ENCODE assay signal across 9 cellular contexts in the genomic region with DNA sequence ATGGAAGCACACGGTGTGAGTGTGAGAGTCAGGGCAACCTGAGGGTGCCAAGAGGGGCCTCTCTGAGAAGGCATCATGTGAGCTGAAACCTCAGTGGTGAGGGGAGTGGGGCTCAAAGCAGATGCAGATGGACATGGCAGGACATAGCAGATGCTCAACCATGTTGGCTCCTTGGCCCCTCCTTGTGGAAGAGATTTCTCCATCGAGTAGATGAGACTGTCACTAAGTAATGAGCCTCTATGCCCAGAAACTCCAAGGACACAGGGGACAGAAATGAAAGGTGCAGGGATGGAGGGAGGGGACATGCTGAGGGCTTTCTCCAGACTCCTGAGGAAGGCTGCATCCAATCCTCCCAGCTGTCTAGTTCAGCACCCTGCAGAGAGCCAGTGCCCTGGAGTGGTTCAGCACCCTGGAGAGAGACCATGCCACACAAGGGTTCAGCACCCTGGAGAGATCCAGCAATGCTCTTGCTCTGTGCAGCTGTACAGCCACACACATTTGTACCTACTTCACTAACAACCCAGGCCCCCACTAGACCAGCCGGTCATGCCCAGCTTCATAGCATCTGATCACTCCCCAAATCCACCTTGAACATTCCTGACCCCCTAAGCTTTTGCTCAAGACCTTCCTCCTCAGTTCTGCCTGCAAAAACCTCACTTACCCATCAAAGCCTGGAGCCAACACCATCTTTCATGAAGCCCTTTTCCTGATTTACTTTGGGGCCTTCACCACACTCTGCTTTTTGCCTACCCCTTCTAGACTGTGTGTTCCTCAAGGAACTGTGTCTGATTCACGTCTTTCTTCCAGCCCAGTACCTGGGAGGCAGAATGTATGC.
DNase-seq lines count a peak whose midpoint lies in the region; ATAC-seq and TF ChIP-seq lines count a peak whose summit lies in the region.
"Had no signal": no experiment of that assay in that cellular context is flagged by ENCODE, and none has a peak within 500 bp of the region (broad histone marks: within the 10 kb centered on the region; RNA-seq: fewer than 3 reads in every experiment).

No MANE protein-coding gene starts in this region.

- WGBS in right lobe of liver (ENCODE audit: insufficient coverage, low coverage, low lambda C conversion rate, missing lambda C conversion rate): 59% methylated on average over 3 of the region's 4 CpGs

- H3K4me3 ChIP-seq in brain microvascular endothelial cell (ENCODE audit: low read depth, low read length) (no peak overlapping the region), right lobe of liver (no peak overlapping the region)
- H3K4me3 ChIP-seq: BLaER1 had no signal

- no peaks in the 10 kb centered on the region for H3K9me3 ChIP-seq in right lobe of liver
- H3K9me3 ChIP-seq: BLaER1 had no signal

- H3K36me3 ChIP-seq in brain microvascular endothelial cell (replicated peaks): no peaks in the 10 kb centered on the region
- no peaks in the 10 kb centered on the region for H3K36me3 ChIP-seq in right lobe of liver
- H3K36me3 ChIP-seq: BLaER1 had no signal

- peak; percentile 8 for DNase-seq in NK-92 treated with Interleukin-12 subunit alpha and Interleukin-12 subunit beta, amount 100 ng/mL, for 24 hours (lab: John Stamatoyannopoulos, UW)
- no peak for DNase-seq in NK-92 (lab: John Stamatoyannopoulos, UW; ENCODE audit: unreplicated experiment)
- peak; percentile 13 for DNase-seq in OCI-M2 (lab: John Stamatoyannopoulos, UW; ENCODE audit: unreplicated experiment)
- peak; percentile 64 for DNase-seq in brain microvascular endothelial cell
- peak in 2 of 3 donors; percentile 46 to 63 for DNase-seq in right lobe of liver
- peak in 33 of 49 donors; percentile 5 to 62 (median 36) for DNase-seq in substantia nigra (lab: John Stamatoyannopoulos, UW)
- no peak for DNase-seq in NCI-H1436 treated with DMSO at 0.1 percent for 48 hours (lab: John Stamatoyannopoulos, UW)

- peak; percentile 72 to 95 (median 92) for ATAC-seq in right lobe of liver
- ATAC-seq in GM21390 (IDR thresholded peaks at IDR 0.05; ENCODE audit: unreplicated experiment): no peak

- no peak overlapping the region for H3K27ac ChIP-seq in brain microvascular endothelial cell
- H3K27ac ChIP-seq in right lobe of liver: no peak overlapping the region
- no peak overlapping the region for H3K27ac ChIP-seq in substantia nigra (ENCODE audit: low read depth, low read length, poor library complexity, severe bottlenecking)
- H3K27ac ChIP-seq: BLaER1 had no signal

- no peak for TF ChIP-seq POLR2A in right lobe of liver (IDR thresholded peaks at IDR 0.05)

- H3K4me1 ChIP-seq in right lobe of liver: no peaks in the 10 kb centered on the region
- H3K4me1 ChIP-seq: BLaER1 had no signal

- no peak for TF ChIP-seq CTCF in brain microvascular endothelial cell (IDR thresholded peaks at IDR 0.05; ENCODE audit: low read depth, low read length, missing control alignments)
- TF ChIP-seq CTCF in right lobe of liver (IDR thresholded peaks at IDR 0.05): no peak

- H3K27me3 ChIP-seq in brain microvascular endothelial cell (replicated peaks) (no peaks in the 10 kb centered on the region), right lobe of liver (no peaks in the 10 kb centered on the region)

- in situ Hi-C loops in brain microvascular endothelial cell (cut with HindIII; ENCODE audit: low pct_ligation_motif_present, low sequenced_read_pairs): no loop called here

- intact Hi-C loops in right lobe of liver (cut with DNase I): no loop called here

Comparison
In these comparisons a context has a peak if more than half of its experiments do, and no peak if none do; other contexts are left out.
1. DNase-seq: peak in NK-92 treated with Interleukin-12 subunit alpha and Interleukin-12 subunit beta, amount 100 ng/mL, for 24 hours (single experiment), OCI-M2 (single experiment), brain microvascular endothelial cell (single experiment), right lobe of liver (2 of 3) and substantia nigra (33 of 49); none in NK-92 (single experiment) and NCI-H1436 treated with DMSO at 0.1 percent for 48 hours (single experiment).